In genomic region chr5:9188131-9188530, GRCh38 we compare ENCODE assay signal across 1 cellular context.
TF ChIP-seq lines count a peak whose summit lies in the region.

No MANE protein-coding gene starts in this region.

TF ChIP-seq in SK-N-SH, 30 proteins besides CTCF, POLR2A, EP300 and RAD21 (continued from another document):
- TF ChIP-seq, protein P1, sequence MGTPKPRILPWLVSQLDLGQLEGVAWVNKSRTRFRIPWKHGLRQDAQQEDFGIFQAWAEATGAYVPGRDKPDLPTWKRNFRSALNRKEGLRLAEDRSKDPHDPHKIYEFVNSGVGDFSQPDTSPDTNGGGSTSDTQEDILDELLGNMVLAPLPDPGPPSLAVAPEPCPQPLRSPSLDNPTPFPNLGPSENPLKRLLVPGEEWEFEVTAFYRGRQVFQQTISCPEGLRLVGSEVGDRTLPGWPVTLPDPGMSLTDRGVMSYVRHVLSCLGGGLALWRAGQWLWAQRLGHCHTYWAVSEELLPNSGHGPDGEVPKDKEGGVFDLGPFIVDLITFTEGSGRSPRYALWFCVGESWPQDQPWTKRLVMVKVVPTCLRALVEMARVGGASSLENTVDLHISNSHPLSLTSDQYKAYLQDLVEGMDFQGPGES (IDR thresholded peaks at IDR 0.05; ENCODE audit: low read depth, low read length), result no peak
- TF ChIP-seq PBX3 (IDR thresholded peaks at IDR 0.05), result no peak
- no peak for TF ChIP-seq RFX5 (IDR thresholded peaks at IDR 0.05; ENCODE audit: low read length)
- no peak for TF ChIP-seq POLR2AphosphoS5 (IDR thresholded peaks at IDR 0.05; ENCODE audit: low read depth, low read length)
